ENCODE assay signal across 8 cellular contexts in the genomic region with DNA sequence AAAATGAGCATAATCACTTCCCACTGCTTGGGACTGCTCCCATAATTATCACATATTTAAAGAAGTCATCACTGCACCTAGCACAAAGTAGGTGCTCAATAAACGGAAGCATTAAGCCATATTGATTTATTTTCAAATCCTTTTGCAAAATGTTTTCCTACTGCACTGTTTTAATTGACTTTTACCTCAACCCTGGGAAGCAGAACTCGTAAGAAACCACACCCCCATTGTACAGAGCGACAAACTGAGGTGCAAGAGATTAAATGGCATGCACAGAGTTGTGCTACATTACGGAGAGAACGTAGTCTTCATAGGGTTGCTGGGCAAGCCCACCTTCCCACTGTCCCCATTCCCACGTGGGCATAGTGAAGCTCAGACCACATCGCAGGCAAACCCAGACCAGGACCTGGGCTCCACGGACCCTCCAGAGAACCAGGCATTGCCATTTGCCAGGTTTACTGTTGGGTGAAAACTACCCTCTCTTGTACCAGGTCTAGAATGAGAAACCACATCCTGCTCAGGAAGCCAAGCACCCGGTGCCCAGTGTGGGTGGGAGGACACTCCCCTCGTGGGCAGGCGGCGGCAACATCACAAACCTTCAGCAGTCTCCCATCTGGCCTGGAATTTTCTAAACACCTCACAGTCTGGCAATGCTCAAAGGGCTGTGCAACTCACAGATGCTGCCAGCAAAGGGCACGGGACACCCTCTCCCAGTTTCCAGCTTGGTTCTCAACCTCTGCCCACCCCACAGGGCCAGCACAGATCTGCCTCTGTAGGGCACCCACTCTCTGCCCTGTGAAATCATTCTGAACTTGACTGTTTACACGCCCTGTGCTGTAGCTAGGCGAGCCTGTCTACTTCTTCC. TPM values are rescaled to one million over a fixed set of nuclear protein-coding genes. Genes with fewer than 3 reads are reported as not detected.
DNase-seq lines count a peak whose midpoint lies in the region; ATAC-seq and TF ChIP-seq lines count a peak whose summit lies in the region.

No MANE protein-coding gene starts in this region.

- no peaks in the 10 kb centered on the region for H3K27me3 Mint-ChIP-seq in WTC11 (ENCODE audit: low read depth)

- no peaks in the 10 kb centered on the region for H3K27me3 ChIP-seq in dorsolateral prefrontal cortex

- peaks cover 39% of the 10 kb centered on the region for H3K4me1 Mint-ChIP-seq in WTC11

- no peak for ATAC-seq in WTC11
- ATAC-seq in sciatic nerve, result peak; percentile 6
- no peak for ATAC-seq in GM21526 (IDR thresholded peaks at IDR 0.05; ENCODE audit: low FRiP score, unreplicated experiment)
- no peak for ATAC-seq in HG02763 (IDR thresholded peaks at IDR 0.05; ENCODE audit: unreplicated experiment)

- POLR2A ChIA-PET in WTC11 (lab: Charles Lee), result no interaction called here

- H3K4me3 Mint-ChIP-seq in WTC11, result no peak overlapping the region

- TF ChIP-seq CTCF in WTC11 (IDR thresholded peaks at IDR 0.05) (no peak), dorsolateral prefrontal cortex (IDR thresholded peaks at IDR 0.05 in 54 of 56, conservative IDR thresholded peaks at IDR 0.05 in 2 of 56; ENCODE audit: low read depth in 1 of 56, partially characterized antibody in 56 of 56) (no peak)

- DNase-seq in EL (peak; percentile 72), WTC11 (ENCODE audit: low spot score) (no peak), dorsolateral prefrontal cortex (no peak), sciatic nerve (ENCODE audit: low spot score) (no peak), occipital lobe (lab: John Stamatoyannopoulos, UW) (no peak), NAMALWA (ENCODE audit: low spot score) (no peak)

- CTCF ChIA-PET in WTC11 (lab: Charles Lee), result interaction anchor here (3.3 to 3.5 kb wide), 2 partner anchors 35 to 41 kb away, joined by 24 to 37 read pairs; no protein-coding TSS in a partner anchor

- 0 out of 2 replicates have a peak overlapping the region, but pooled peaks have one; percentile 36 for H3K27ac Mint-ChIP-seq in WTC11

- intact Hi-C loops in dorsolateral prefrontal cortex (cut with DNase I), result no loop called here
- intact Hi-C loops in sciatic nerve (cut with DNase I), result no loop called here

- no peaks in the 10 kb centered on the region for H3K9me3 Mint-ChIP-seq in WTC11

- H3K36me3 Mint-ChIP-seq in WTC11, result no peaks in the 10 kb centered on the region

- peak overlapping the region in 2 of 59 donors; percentile 10 to 56 for H3K4me3 ChIP-seq in dorsolateral prefrontal cortex

- peak overlapping the region in 56 of 59 donors; percentile 28 to 99 (median 87) for H3K27ac ChIP-seq in dorsolateral prefrontal cortex

TF ChIP-seq in WTC11, 78 proteins besides CTCF, POLR2A, EP300 and RAD21:
- TF ChIP-seq NR1H2 (CRISPR knock-in tag; IDR thresholded peaks at IDR 0.05) (no peak), RORB (CRISPR knock-in tag; IDR thresholded peaks at IDR 0.05) (no peak), KAT7 (CRISPR knock-in tag; IDR thresholded peaks at IDR 0.05; ENCODE audit: borderline replicate concordance) (no peak), OVOL2 (CRISPR knock-in tag; IDR thresholded peaks at IDR 0.05; ENCODE audit: borderline replicate concordance) (no peak), CREM (CRISPR knock-in tag; IDR thresholded peaks at IDR 0.05) (no peak), TP53 (CRISPR knock-in tag; IDR thresholded peaks at IDR 0.05) (no peak), RELA (CRISPR knock-in tag; IDR thresholded peaks at IDR 0.05; ENCODE audit: borderline replicate concordance) (no peak), TEAD1 (CRISPR knock-in tag; IDR thresholded peaks at IDR 0.05) (no peak)
- TF ChIP-seq, protein P1, sequence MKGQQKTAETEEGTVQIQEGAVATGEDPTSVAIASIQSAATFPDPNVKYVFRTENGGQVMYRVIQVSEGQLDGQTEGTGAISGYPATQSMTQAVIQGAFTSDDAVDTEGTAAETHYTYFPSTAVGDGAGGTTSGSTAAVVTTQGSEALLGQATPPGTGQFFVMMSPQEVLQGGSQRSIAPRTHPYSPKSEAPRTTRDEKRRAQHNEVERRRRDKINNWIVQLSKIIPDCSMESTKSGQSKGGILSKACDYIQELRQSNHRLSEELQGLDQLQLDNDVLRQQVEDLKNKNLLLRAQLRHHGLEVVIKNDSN (CRISPR knock-in tag; IDR thresholded peaks at IDR 0.05), result no peak
- TF ChIP-seq, protein P2, sequence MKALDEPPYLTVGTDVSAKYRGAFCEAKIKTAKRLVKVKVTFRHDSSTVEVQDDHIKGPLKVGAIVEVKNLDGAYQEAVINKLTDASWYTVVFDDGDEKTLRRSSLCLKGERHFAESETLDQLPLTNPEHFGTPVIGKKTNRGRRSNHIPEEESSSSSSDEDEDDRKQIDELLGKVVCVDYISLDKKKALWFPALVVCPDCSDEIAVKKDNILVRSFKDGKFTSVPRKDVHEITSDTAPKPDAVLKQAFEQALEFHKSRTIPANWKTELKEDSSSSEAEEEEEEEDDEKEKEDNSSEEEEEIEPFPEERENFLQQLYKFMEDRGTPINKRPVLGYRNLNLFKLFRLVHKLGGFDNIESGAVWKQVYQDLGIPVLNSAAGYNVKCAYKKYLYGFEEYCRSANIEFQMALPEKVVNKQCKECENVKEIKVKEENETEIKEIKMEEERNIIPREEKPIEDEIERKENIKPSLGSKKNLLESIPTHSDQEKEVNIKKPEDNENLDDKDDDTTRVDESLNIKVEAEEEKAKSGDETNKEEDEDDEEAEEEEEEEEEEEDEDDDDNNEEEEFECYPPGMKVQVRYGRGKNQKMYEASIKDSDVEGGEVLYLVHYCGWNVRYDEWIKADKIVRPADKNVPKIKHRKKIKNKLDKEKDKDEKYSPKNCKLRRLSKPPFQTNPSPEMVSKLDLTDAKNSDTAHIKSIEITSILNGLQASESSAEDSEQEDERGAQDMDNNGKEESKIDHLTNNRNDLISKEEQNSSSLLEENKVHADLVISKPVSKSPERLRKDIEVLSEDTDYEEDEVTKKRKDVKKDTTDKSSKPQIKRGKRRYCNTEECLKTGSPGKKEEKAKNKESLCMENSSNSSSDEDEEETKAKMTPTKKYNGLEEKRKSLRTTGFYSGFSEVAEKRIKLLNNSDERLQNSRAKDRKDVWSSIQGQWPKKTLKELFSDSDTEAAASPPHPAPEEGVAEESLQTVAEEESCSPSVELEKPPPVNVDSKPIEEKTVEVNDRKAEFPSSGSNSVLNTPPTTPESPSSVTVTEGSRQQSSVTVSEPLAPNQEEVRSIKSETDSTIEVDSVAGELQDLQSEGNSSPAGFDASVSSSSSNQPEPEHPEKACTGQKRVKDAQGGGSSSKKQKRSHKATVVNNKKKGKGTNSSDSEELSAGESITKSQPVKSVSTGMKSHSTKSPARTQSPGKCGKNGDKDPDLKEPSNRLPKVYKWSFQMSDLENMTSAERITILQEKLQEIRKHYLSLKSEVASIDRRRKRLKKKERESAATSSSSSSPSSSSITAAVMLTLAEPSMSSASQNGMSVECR (CRISPR knock-in tag; IDR thresholded peaks at IDR 0.05; ENCODE audit: borderline replicate concordance), result no peak

RNA-seq across cellular contexts. Expression of a gene that starts 8.2 kb away (rescaled TPM):
- 6.5 to 8.1 TPM (median 6.9 TPM) in 3 replicates for total RNA-seq in WTC11 (2021)
- total RNA-seq in dorsolateral prefrontal cortex, result 10 to 100 TPM; 15.3 to 36.0 (median 21.7) TPM
- 5.4 TPM for total RNA-seq in sciatic nerve
- total RNA-seq in occipital lobe, result 5.8 TPM

RNA-seq across cellular contexts. Expression of a gene that starts 45.9 kb away (rescaled TPM):
- total RNA-seq in WTC11 (2021), result 31.0 to 37.5 TPM (median 36.2 TPM) in 3 replicates
- total RNA-seq in dorsolateral prefrontal cortex, result 100 to 1,000 TPM in 1 of 120 experiments, 10 to 100 TPM in 119; 16.8 to 112 (median 40.4) TPM
- total RNA-seq in sciatic nerve, result 13.0 TPM
- total RNA-seq in occipital lobe, result 6.4 TPM
